6 cellular contexts compared by ENCODE assay signal in the genomic region with DNA sequence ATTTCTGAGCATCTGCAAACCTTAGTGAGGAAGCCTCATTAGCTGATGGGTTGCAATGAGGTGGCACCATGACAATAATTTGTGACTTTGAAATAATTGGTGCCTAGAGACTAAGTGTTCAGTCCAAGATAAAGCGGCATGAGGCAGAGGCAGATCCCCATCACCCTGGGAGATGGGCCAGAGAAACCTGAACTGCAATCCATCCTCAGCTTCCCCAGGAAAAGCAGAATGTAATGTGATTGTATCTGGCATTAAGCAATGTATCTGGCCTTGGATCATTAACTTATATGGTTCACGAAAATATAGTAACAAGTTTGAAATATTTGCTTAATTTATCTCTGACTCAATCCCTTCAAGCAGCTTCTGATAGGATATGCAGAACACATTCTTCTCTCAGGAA.
"Had no signal": no experiment of that assay in that cellular context is flagged by ENCODE, and none has a peak within 500 bp of the region (broad histone marks: within the 10 kb centered on the region; RNA-seq: fewer than 3 reads in every experiment).

No MANE protein-coding gene starts in this region.

- DNase-seq: H9, HCEC 1CT, IMR-90, KG1 had no signal

- ATAC-seq: GM23338, K562 had no signal
